Comparison of ENCODE assay signal across 18 cellular contexts in the genomic region with DNA sequence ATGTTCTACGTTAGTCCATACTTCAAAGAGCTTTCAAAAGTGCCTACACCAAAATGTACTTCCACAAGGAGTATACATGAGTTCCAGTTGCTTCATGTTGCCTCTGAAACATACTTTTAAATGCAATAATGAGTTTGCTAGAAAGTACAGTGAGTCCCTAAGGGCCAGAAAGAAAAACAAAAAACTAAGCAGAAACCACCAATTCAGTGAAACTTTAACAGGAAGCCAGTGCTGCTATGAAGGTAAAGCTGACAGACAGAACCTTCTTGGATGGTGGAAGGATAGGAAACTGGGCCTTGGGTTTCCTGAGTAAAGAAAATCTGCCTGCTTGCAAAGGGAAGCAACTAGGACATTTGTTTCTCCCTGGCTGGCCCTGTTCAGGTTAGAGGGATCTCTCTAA.
DNase-seq lines count a peak whose midpoint lies in the region; ATAC-seq and FAIRE-seq lines count a peak whose summit lies in the region.
"Had no signal": no experiment of that assay in that cellular context is flagged by ENCODE, and none has a peak within 500 bp of the region (broad histone marks: within the 10 kb centered on the region; RNA-seq: fewer than 3 reads in every experiment).

No MANE protein-coding gene starts in this region.

- no peaks in the 10 kb centered on the region for H3K27me3 Mint-ChIP-seq in activated CD4-positive, alpha-beta T cell treated with anti-CD3 and anti-CD28 coated beads, Interleukin-2, amount 10 ng/mL, durations not matched to agents 24 days and 14 days

- no peak for FAIRE-seq in small intestine (lab: Jason Lieb, UNC)

- H3K4me1 Mint-ChIP-seq in activated CD4-positive, alpha-beta T cell treated with anti-CD3 and anti-CD28 coated beads, Interleukin-2, amount 10 ng/mL, durations not matched to agents 24 days and 14 days: no peaks in the 10 kb centered on the region
- H3K4me1 Mint-ChIP-seq: activated naive CD8-positive, alpha-beta T cell treated with anti-CD3 and anti-CD28 coated beads for 36 hours had no signal

- H3K36me3 Mint-ChIP-seq in activated CD4-positive, alpha-beta T cell treated with anti-CD3 and anti-CD28 coated beads, Interleukin-2, amount 10 ng/mL, durations not matched to agents 24 days and 14 days (ENCODE audit: low read depth): no peaks in the 10 kb centered on the region
- H3K36me3 Mint-ChIP-seq: activated naive CD8-positive, alpha-beta T cell treated with anti-CD3 and anti-CD28 coated beads for 36 hours had no signal

- intact Hi-C loops in activated CD4-positive, alpha-beta T cell treated with anti-CD3 and anti-CD28 coated beads, Interleukin-2, amount 10 ng/mL, durations not matched to agents 24 days and 14 days (cut with micrococcal nuclease): no loop called here

- no peak overlapping the region for H3K4me3 Mint-ChIP-seq in activated CD4-positive, alpha-beta T cell treated with anti-CD3 and anti-CD28 coated beads, Interleukin-2, amount 10 ng/mL, durations not matched to agents 24 days and 14 days
- H3K4me3 Mint-ChIP-seq: activated naive CD8-positive, alpha-beta T cell treated with anti-CD3 and anti-CD28 coated beads for 36 hours; activated T-helper 1 cell treated with anti-CD3 and anti-CD28 coated beads, Interleukin-12 subunit alpha, Interleukin-12 subunit beta, Interleukin-2, Interleukin-4 antibody, amounts not matched to agents 30 ng/mL and 10 ng/mL and 1 ng/mL, durations not matched to agents 14 hours and 24 hours and 36 hours; effector memory CD8-positive, alpha-beta T cell had no signal

- no peak overlapping the region for H3K4me3 ChIP-seq in small intestine (ENCODE audit: low read depth in 1 of 2, low read length in 2 of 2)
- H3K4me3 ChIP-seq: esophagus squamous epithelium, lung, upper lobe of left lung had no signal

- ATAC-seq in GM18909 (IDR thresholded peaks at IDR 0.05; ENCODE audit: poor library complexity, unreplicated experiment) (peak; percentile 41), GM21576 (IDR thresholded peaks at IDR 0.05; ENCODE audit: unreplicated experiment) (peak; percentile 39), HG03175 (IDR thresholded peaks at IDR 0.05; ENCODE audit: unreplicated experiment) (peak; percentile 36)
- ATAC-seq: effector memory CD8-positive, alpha-beta T cell had no signal

- no peaks in the 10 kb centered on the region for H3K36me3 ChIP-seq in small intestine (ENCODE audit: control insufficient read depth in 2 of 2, insufficient read depth in 2 of 2, low read length in 2 of 2)
- H3K36me3 ChIP-seq: upper lobe of left lung had no signal

- H3K9me3 Mint-ChIP-seq in activated CD4-positive, alpha-beta T cell treated with anti-CD3 and anti-CD28 coated beads, Interleukin-2, amount 10 ng/mL, durations not matched to agents 24 days and 14 days: no peaks in the 10 kb centered on the region
- H3K9me3 Mint-ChIP-seq: activated naive CD8-positive, alpha-beta T cell treated with anti-CD3 and anti-CD28 coated beads for 36 hours; activated T-helper 1 cell treated with anti-CD3 and anti-CD28 coated beads, Interleukin-12 subunit alpha, Interleukin-12 subunit beta, Interleukin-2, Interleukin-4 antibody, amounts not matched to agents 30 ng/mL and 10 ng/mL and 1 ng/mL, durations not matched to agents 14 hours and 24 hours and 36 hours had no signal

- H3K4me1 ChIP-seq in small intestine (ENCODE audit: control insufficient read depth in 2 of 2, insufficient read depth in 1 of 2, low read depth in 1 of 2, low read length in 1 of 2): peaks cover 0 to 2% of the 10 kb centered on the region in 2 donors
- H3K4me1 ChIP-seq: esophagus squamous epithelium, upper lobe of left lung had no signal

- 89 to 97% (median 92%) methylated on average over 1 of the region's 1 CpG for WGBS in small intestine, 3 donors

- H3K27ac ChIP-seq in small intestine (ENCODE audit: low read depth in 1 of 2, low read length in 1 of 2): no peak overlapping the region
- H3K27ac ChIP-seq: esophagus squamous epithelium, upper lobe of left lung had no signal

- no peaks in the 10 kb centered on the region for H3K27me3 ChIP-seq in small intestine (ENCODE audit: control insufficient read depth in 2 of 2, insufficient read depth in 2 of 2, low read length in 2 of 2)
- H3K27me3 ChIP-seq: esophagus squamous epithelium, upper lobe of left lung had no signal

- DNase-seq in fibroblast of peridontal ligament (ENCODE audit: extremely low read depth) (peak; percentile 16), AG08395 (ENCODE audit: low spot score) (no peak), small intestine (no peak)
- no peak for DNase-seq in activated CD4-positive, alpha-beta T cell treated with anti-CD3 and anti-CD28 coated beads, Interleukin-2, amount 10 ng/mL, durations not matched to agents 24 days and 14 days
- DNase-seq: activated CD4-positive, alpha-beta T cell treated with anti-CD3 and anti-CD28 coated beads for 4 hours; activated naive CD8-positive, alpha-beta T cell treated with anti-CD3 and anti-CD28 coated beads for 36 hours; DND-41; effector memory CD8-positive, alpha-beta T cell; esophagus squamous epithelium; KBM-7; MV-4-11; NCI-H1694; upper lobe of left lung had no signal

- H3K9me3 ChIP-seq in small intestine (ENCODE audit: control insufficient read depth, low read depth): no peaks in the 10 kb centered on the region
- H3K9me3 ChIP-seq: esophagus squamous epithelium, upper lobe of left lung had no signal

- no peak overlapping the region for H3K27ac Mint-ChIP-seq in activated CD4-positive, alpha-beta T cell treated with anti-CD3 and anti-CD28 coated beads, Interleukin-2, amount 10 ng/mL, durations not matched to agents 24 days and 14 days
- H3K27ac Mint-ChIP-seq: activated naive CD8-positive, alpha-beta T cell treated with anti-CD3 and anti-CD28 coated beads for 36 hours; activated T-helper 1 cell treated with anti-CD3 and anti-CD28 coated beads, Interleukin-12 subunit alpha, Interleukin-12 subunit beta, Interleukin-2, Interleukin-4 antibody, amounts not matched to agents 30 ng/mL and 10 ng/mL and 1 ng/mL, durations not matched to agents 14 hours and 24 hours and 36 hours; effector memory CD8-positive, alpha-beta T cell had no signal
